ENCODE assay signal across 8 cellular contexts in the genomic region with DNA sequence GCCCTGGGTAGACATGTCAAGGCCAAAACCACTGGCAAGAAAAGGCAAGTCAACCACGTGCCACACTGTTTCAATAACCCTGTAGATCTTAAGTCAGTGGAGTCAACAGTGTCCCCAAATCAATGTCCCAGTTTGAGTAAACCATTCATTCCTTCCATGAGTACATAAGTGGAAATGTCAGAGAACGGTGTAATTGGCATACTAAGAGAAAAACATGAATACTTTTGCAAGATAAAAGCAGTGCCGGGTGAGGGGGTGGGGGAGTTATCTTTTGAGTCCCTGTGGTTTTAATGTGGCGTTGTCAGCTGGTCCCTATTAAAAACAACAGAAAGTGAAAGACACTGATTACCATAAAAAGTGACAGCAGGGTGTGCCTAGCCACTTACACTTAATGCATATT. TPM values are rescaled to one million over a fixed set of nuclear protein-coding genes. Genes with fewer than 3 reads are reported as not detected.
A peak's percentile ranks its signal among the peaks of the same experiment; 100 is the strongest.
DNase-seq lines count a peak whose midpoint lies in the region; ATAC-seq, FAIRE-seq and TF ChIP-seq lines count a peak whose summit lies in the region.

No MANE protein-coding gene starts in this region.

- no peak for FAIRE-seq in pancreas (lab: Jason Lieb, UNC)

- H3K27me3 ChIP-seq in pancreas = no peaks in the 10 kb centered on the region

- ATAC-seq in HG02571 (IDR thresholded peaks at IDR 0.05; ENCODE audit: unreplicated experiment) = peak; percentile 71
- peak; percentile 63 to 85 (median 72) for ATAC-seq in pancreas
- no peak for ATAC-seq in esophagus mucosa

- no peak for TF ChIP-seq CTCF in GM13977 (IDR thresholded peaks at IDR 0.05; ENCODE audit: extremely low read depth, insufficient read depth, missing control alignments)
- TF ChIP-seq CTCF in pancreas (IDR thresholded peaks at IDR 0.05) = no peak

- no peak overlapping the region for H3K27ac ChIP-seq in pancreas

- H3K36me3 ChIP-seq in pancreas = no peaks in the 10 kb centered on the region

- in situ Hi-C loops in GM13977 (cut with MboI; ENCODE audit: low pct_unique_long_range_greater_than_20kb, low sequenced_read_pairs, unreplicated experiment) = no loop called here

- H3K9me3 ChIP-seq in pancreas = no peaks in the 10 kb centered on the region

- 31 to 37% methylated on average over 4 of the region's 4 CpGs for WGBS in pancreas, 2 donors

- DNase-seq in GM13977 (ENCODE audit: low spot score) = peak; percentile 54
- DNase-seq in activated CD4-positive, alpha-beta T cell treated with anti-CD3 and anti-CD28 coated beads for 48 hours = peak; percentile 87
- DNase-seq in pancreas = peak in 1 of 6 donors; percentile 18
- DNase-seq in SKM-1 (lab: John Stamatoyannopoulos, UW; ENCODE audit: unreplicated experiment) = no peak
- no peak for DNase-seq in UCSD-AML1 (lab: John Stamatoyannopoulos, UW; ENCODE audit: unreplicated experiment)
- no peak for DNase-seq in NCI-H446 treated with DMSO at 0.1 percent for 48 hours (lab: John Stamatoyannopoulos, UW)

- H3K4me3 ChIP-seq in pancreas = no peak overlapping the region

- intact Hi-C loops in pancreas (cut with DNase I) = no loop called here

- peaks cover 0 to 24% (median 5%) of the 10 kb centered on the region in 3 donors for H3K4me1 ChIP-seq in pancreas

RNA-seq across cellular contexts. Expression of gene RSU1, which starts 37.8 kb away (rescaled TPM):
- total RNA-seq in pancreas = 10 to 100 TPM; 22.8 to 42.3 (median 36.8) TPM
- polyA plus RNA-seq in pancreas = 10 to 100 TPM; 14.7 to 18.8 TPM
- total RNA-seq in esophagus mucosa = 48.9 TPM

Comparison
In these comparisons a context has a peak if more than half of its experiments do, and no peak if none do; other contexts are left out.
1. DNase-seq: peak in GM13977 (single experiment) and activated CD4-positive, alpha-beta T cell treated with anti-CD3 and anti-CD28 coated beads for 48 hours (single experiment); none in SKM-1 (single experiment), UCSD-AML1 (single experiment) and NCI-H446 treated with DMSO at 0.1 percent for 48 hours (single experiment).